9 cellular contexts compared by ENCODE assay signal in genomic region chr1:163170975-163171676, GRCh38. TPM values are rescaled to one million over a fixed set of nuclear protein-coding genes. Genes with fewer than 3 reads are reported as not detected.
DNase-seq lines count a peak whose midpoint lies in the region; ATAC-seq and TF ChIP-seq lines count a peak whose summit lies in the region.
"Had no signal": no experiment of that assay in that cellular context is flagged by ENCODE, and none has a peak within 500 bp of the region (broad histone marks: within the 10 kb centered on the region; RNA-seq: fewer than 3 reads in every experiment).

No MANE protein-coding gene starts in this region.

- WGBS in sigmoid colon, 2 donors = 81 to 85% methylated on average over 5 of the region's 5 CpGs

- H3K27ac ChIP-seq in sigmoid colon = peak overlapping the region in 3 of 4 donors; percentile 54 to 79 (median 63)

- H3K4me3 ChIP-seq in GM12865 (ENCODE audit: low read depth, low read length) = no peak overlapping the region
- H3K4me3 ChIP-seq in sigmoid colon = no peak overlapping the region

- no peak for DNase-seq in GM12865 (ENCODE audit: low read depth)
- DNase-seq in NCI-H2029 treated with DMSO at 0.1 percent for 48 hours (lab: John Stamatoyannopoulos, UW) = peak; percentile 12
- peak; percentile 65 for DNase-seq in dermis blood vessel endothelial cell
- DNase-seq in sigmoid colon = no peak
- DNase-seq in stimulated activated CD4-positive, alpha-beta T cell treated with anti-CD3 and anti-CD28 coated beads, Interleukin-4, amount 100 ng/mL, for 4 hours = no peak
- no peak for DNase-seq in stimulated activated CD4-positive, alpha-beta T cell treated with anti-CD3 and anti-CD28 coated beads, Interleukin-1b, Interleukin-23, amount 100 ng/mL, for 48 hours
- DNase-seq: left cardiac atrium; stimulated activated naive CD8-positive, alpha-beta T cell treated with anti-CD3 and anti-CD28 coated beads, Interleukin-15, amount 100 ng/mL, for 72 hours had no signal

- TF ChIP-seq CTCF in GM12865 (IDR thresholded peaks at IDR 0.05; ENCODE audit: insufficient read depth, low read depth, low read length, missing control alignments) (peak; percentile 25), sigmoid colon (IDR thresholded peaks at IDR 0.05) (peak in 2 of 4 experiments; percentile 17 to 31)

- peaks cover 0 to 85% (median 64%) of the 10 kb centered on the region in 4 donors for H3K4me1 ChIP-seq in sigmoid colon

- H3K36me3 ChIP-seq in sigmoid colon = no peaks in the 10 kb centered on the region

- H3K27me3 ChIP-seq in sigmoid colon = no peaks in the 10 kb centered on the region

- TF ChIP-seq POLR2A in sigmoid colon (IDR thresholded peaks at IDR 0.05) = no peak

- TF ChIP-seq EP300 in sigmoid colon (IDR thresholded peaks at IDR 0.05) = no peak

- intact Hi-C loops in sigmoid colon (cut with DNase I) = no loop called here

- no peaks in the 10 kb centered on the region for H3K9me3 ChIP-seq in sigmoid colon

- no peak for ATAC-seq in HG02588 (IDR thresholded peaks at IDR 0.05; ENCODE audit: unreplicated experiment)
- ATAC-seq: stimulated activated naive CD8-positive, alpha-beta T cell treated with anti-CD3 and anti-CD28 coated beads, Interleukin-15, amount 100 ng/mL, for 72 hours had no signal

RNA-seq across cellular contexts. Expression of gene RGS5, which starts 31.6 kb away (rescaled TPM):
- total RNA-seq in dermis blood vessel endothelial cell = 1.6 and 5.3 TPM in 2 replicates
- total RNA-seq in sigmoid colon = 100 to 1,000 TPM; 155 to 285 (median 187) TPM
- polyA plus RNA-seq in sigmoid colon = 10 to 100 TPM in 1 of 3 donors, 1 to 10 TPM in 2; 2.8 to 26.0 (median 7.2) TPM

Comparison
In these comparisons a context has a peak if more than half of its experiments do, and no peak if none do; other contexts are left out.
1. DNase-seq: peak in NCI-H2029 treated with DMSO at 0.1 percent for 48 hours (single experiment) and dermis blood vessel endothelial cell (single experiment); none in GM12865 (single experiment), sigmoid colon (single experiment), stimulated activated CD4-positive, alpha-beta T cell treated with anti-CD3 and anti-CD28 coated beads, Interleukin-4, amount 100 ng/mL, for 4 hours (0 of 2) and stimulated activated CD4-positive, alpha-beta T cell treated with anti-CD3 and anti-CD28 coated beads, Interleukin-1b, Interleukin-23, amount 100 ng/mL, for 48 hours (single experiment).
2. RNA of gene RGS5, which starts 31.6 kb away (total RNA-seq): 155 to 285 TPM in sigmoid colon; 1.6 to 5.3 TPM in dermis blood vessel endothelial cell; every median in the first group is over 10 times any median in the second.